In the genomic region with DNA sequence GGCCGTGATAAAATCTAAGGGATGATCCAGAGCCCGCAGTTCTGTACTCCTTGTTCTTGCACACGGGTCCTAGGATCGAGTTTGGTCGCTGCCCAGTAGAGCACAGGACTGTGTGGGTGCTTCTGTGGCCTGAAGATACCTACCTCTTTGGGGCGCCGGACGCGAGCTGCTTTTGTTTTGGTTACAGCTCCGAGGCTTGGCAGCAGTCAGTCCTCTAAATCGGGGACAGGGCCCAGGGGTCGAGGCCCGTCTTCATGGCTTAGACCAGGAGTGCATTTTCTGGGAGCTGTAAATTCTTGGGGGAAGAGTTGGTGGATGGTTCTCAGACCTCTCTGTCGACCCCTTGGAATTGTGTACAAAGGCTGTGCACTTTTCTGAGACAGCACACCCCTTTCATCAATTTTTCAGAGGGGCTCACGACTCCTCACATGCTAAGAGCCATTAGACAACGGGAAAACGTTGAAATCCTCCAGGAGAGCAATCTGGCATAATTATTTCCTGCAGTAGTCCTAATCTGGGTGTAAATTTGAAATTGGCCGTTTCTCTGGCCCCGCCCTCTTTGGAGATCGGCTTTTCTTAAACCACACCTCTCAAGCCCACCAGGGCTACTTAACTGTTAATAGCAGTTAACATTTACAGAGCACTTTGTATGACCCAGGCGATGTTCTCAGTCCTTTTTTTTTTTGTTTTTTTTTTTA, we compare ENCODE assay signal across 8 cellular contexts.
DNase-seq lines count a peak whose midpoint lies in the region; ATAC-seq, FAIRE-seq and TF ChIP-seq lines count a peak whose summit lies in the region.

No MANE protein-coding gene starts in this region.

- peak overlapping the region; percentile 75 for H3K9ac ChIP-seq in muscle layer of colon (ENCODE audit: low read length)

- H3K9me3 ChIP-seq in muscle layer of colon (ENCODE audit: low read length): no peaks in the 10 kb centered on the region

- peaks cover 4% of the 10 kb centered on the region for H3K4me1 ChIP-seq in muscle layer of colon (ENCODE audit: insufficient read depth, low read length)

- TF ChIP-seq POLR2A in erythroblast (IDR thresholded peaks at IDR 0.05; ENCODE audit: low read length): no peak

- H3K27me3 ChIP-seq in muscle layer of colon (ENCODE audit: control insufficient read depth in 1 of 2, insufficient read depth in 2 of 2, low read length in 2 of 2): no peaks in the 10 kb centered on the region

- FAIRE-seq in urothelium cell line (lab: Jason Lieb, UNC): no peak

- peak; percentile 16 for ATAC-seq in HG02852 (IDR thresholded peaks at IDR 0.05; ENCODE audit: unreplicated experiment)

- H3K27ac ChIP-seq in muscle layer of colon (ENCODE audit: low read depth, low read length): peak overlapping the region; percentile 77

- H3K36me3 ChIP-seq in muscle layer of colon (ENCODE audit: insufficient read depth, low read length): peaks cover 13% of the 10 kb centered on the region

- H3K4me3 ChIP-seq in muscle layer of colon (ENCODE audit: low read depth in 1 of 2, low read length in 2 of 2): peak overlapping the region; percentile 66 to 93

- peak; percentile 17 for DNase-seq in NCI-H1694 (lab: John Stamatoyannopoulos, UW)
- no peak for DNase-seq in NCI-H1694 treated with DMSO at 0.1 percent for 48 hours (lab: John Stamatoyannopoulos, UW)
- DNase-seq in NCI-H2227 treated with DMSO at 0.1 percent for 48 hours (lab: John Stamatoyannopoulos, UW): peak; percentile 5
- peak; percentile 75 for DNase-seq in activated CD8-positive, alpha-beta memory T cell treated with anti-CD3 and anti-CD28 coated beads, Interleukin-2, amount 50 U/mL, for 48 hours
- DNase-seq in erythroblast (lab: John Stamatoyannopoulos, UW): peak; percentile 70 to 73
- DNase-seq in urothelium cell line (ENCODE audit: low spot score): peak; percentile 20
